ENCODE assay signal across 2 cellular contexts in the genomic region with DNA sequence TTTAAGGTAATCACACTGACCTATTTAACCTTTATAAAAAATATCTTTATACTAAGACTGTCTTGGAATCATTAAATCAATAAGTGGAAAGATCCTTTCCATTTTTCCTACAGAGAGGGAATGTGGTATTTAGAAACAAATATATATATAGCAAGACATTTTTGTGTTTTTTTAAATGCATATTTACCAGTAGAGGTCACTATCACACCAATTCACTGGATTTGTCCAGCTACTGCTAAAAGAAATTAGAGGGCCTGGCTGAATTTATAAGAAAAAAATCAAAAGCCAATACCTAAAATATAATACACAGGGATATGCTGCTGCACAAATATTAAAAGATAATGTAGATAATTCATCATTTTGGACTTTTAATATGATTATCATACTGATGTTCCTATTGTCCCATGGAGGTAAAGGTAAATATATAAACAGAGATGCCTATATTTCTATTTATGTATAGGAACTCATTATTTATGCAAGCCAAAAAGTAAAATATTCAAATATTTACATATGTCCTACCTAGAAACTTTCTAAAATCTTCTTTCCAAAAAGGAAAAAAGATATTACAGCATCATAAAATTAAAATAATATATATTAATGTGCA.
TF ChIP-seq lines count a peak whose summit lies in the region.

No MANE protein-coding gene starts in this region.

TF ChIP-seq in GM12878, 131 proteins besides CTCF, POLR2A, EP300 and RAD21:
- TF ChIP-seq, protein P1, sequence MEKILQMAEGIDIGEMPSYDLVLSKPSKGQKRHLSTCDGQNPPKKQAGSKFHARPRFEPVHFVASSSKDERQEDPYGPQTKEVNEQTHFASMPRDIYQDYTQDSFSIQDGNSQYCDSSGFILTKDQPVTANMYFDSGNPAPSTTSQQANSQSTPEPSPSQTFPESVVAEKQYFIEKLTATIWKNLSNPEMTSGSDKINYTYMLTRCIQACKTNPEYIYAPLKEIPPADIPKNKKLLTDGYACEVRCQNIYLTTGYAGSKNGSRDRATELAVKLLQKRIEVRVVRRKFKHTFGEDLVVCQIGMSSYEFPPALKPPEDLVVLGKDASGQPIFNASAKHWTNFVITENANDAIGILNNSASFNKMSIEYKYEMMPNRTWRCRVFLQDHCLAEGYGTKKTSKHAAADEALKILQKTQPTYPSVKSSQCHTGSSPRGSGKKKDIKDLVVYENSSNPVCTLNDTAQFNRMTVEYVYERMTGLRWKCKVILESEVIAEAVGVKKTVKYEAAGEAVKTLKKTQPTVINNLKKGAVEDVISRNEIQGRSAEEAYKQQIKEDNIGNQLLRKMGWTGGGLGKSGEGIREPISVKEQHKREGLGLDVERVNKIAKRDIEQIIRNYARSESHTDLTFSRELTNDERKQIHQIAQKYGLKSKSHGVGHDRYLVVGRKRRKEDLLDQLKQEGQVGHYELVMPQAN (conservative IDR thresholded peaks at IDR 0.05) = no peak
- TF ChIP-seq CBX3 (IDR thresholded peaks at IDR 0.05; ENCODE audit: borderline replicate concordance, low read depth) (no peak), NFXL1 (IDR thresholded peaks at IDR 0.05; ENCODE audit: borderline replicate concordance) (no peak), EGR1 (IDR thresholded peaks at IDR 0.05; ENCODE audit: borderline replicate concordance in 1 of 2, low read depth in 2 of 2, low read length in 2 of 2) (no peak)

TF ChIP-seq in HepG2, 621 proteins besides CTCF, POLR2A, EP300 and RAD21 (continued from another document):
- TF ChIP-seq ARID4A (CRISPR knock-in tag; IDR thresholded peaks at IDR 0.05; ENCODE audit: borderline replicate concordance) (no peak), MLLT10 (CRISPR knock-in tag; IDR thresholded peaks at IDR 0.05) (no peak), REPIN1 (CRISPR knock-in tag; IDR thresholded peaks at IDR 0.05; ENCODE audit: borderline replicate concordance, low read depth) (no peak), STAG1 (CRISPR knock-in tag; IDR thresholded peaks at IDR 0.05) (peak; percentile 58)
TF ChIP-seq in HepG2: peak in this region for 1.
